Comparison of ENCODE assay signal across 1 cellular context in the genomic region with DNA sequence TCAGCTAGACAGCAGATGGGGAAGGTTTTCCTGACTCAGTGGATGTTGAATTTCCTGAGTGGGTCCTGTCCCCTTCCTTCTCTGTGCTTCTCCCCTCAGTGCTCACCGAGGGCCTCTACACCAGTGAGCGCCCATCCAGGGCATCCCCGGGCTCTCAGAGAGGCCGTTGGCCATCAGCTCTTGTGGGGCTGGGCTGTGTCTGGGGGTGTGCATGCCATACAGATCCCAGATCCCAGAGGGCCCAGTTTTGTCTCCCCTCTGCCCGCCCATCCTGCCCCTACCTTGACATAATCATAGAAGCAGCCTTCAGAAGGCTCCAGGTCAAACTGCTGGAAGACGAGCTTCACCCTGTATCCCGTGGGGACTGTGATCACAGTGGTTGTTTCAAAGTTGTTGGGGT.
TF ChIP-seq lines count a peak whose summit lies in the region.

No MANE protein-coding gene starts in this region.

TF ChIP-seq in HepG2, 621 proteins besides CTCF, POLR2A, EP300 and RAD21:
- TF ChIP-seq CBFB (CRISPR knock-in tag; IDR thresholded peaks at IDR 0.05) (no peak), ZNF12 (CRISPR knock-in tag; IDR thresholded peaks at IDR 0.05) (no peak), RFXAP (CRISPR knock-in tag; IDR thresholded peaks at IDR 0.05; ENCODE audit: borderline replicate concordance) (no peak), HNRNPK (IDR thresholded peaks at IDR 0.05; ENCODE audit: low read depth, low read length, poor library complexity, severe bottlenecking) (no peak), RBM22 (optimal IDR thresholded peaks at IDR 0.05; ENCODE audit: low read length) (no peak), ZNF557 (CRISPR knock-in tag; IDR thresholded peaks at IDR 0.05) (no peak), ZNF530 (CRISPR knock-in tag; IDR thresholded peaks at IDR 0.05; ENCODE audit: low read depth) (no peak), ZNF143 (CRISPR knock-in tag; IDR thresholded peaks at IDR 0.05) (no peak), MEIS2 (CRISPR knock-in tag; IDR thresholded peaks at IDR 0.05) (no peak), ZNF629 (CRISPR knock-in tag; conservative IDR thresholded peaks at IDR 0.05) (no peak), NFYB (CRISPR knock-in tag; IDR thresholded peaks at IDR 0.05) (no peak), ZBTB25 (CRISPR knock-in tag; IDR thresholded peaks at IDR 0.05) (no peak), RARG (CRISPR knock-in tag; IDR thresholded peaks at IDR 0.05; ENCODE audit: low read depth) (no peak), MATR3 (CRISPR knock-in tag; IDR thresholded peaks at IDR 0.05) (no peak), MAF1 (CRISPR knock-in tag; IDR thresholded peaks at IDR 0.05; ENCODE audit: borderline replicate concordance) (no peak), ARNT2 (CRISPR knock-in tag; IDR thresholded peaks at IDR 0.05; ENCODE audit: low read depth) (no peak)
- TF ChIP-seq, protein P1, sequence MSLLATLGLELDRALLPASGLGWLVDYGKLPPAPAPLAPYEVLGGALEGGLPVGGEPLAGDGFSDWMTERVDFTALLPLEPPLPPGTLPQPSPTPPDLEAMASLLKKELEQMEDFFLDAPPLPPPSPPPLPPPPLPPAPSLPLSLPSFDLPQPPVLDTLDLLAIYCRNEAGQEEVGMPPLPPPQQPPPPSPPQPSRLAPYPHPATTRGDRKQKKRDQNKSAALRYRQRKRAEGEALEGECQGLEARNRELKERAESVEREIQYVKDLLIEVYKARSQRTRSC (CRISPR knock-in tag; IDR thresholded peaks at IDR 0.05; ENCODE audit: low read depth), result no peak
- TF ChIP-seq, protein P2, sequence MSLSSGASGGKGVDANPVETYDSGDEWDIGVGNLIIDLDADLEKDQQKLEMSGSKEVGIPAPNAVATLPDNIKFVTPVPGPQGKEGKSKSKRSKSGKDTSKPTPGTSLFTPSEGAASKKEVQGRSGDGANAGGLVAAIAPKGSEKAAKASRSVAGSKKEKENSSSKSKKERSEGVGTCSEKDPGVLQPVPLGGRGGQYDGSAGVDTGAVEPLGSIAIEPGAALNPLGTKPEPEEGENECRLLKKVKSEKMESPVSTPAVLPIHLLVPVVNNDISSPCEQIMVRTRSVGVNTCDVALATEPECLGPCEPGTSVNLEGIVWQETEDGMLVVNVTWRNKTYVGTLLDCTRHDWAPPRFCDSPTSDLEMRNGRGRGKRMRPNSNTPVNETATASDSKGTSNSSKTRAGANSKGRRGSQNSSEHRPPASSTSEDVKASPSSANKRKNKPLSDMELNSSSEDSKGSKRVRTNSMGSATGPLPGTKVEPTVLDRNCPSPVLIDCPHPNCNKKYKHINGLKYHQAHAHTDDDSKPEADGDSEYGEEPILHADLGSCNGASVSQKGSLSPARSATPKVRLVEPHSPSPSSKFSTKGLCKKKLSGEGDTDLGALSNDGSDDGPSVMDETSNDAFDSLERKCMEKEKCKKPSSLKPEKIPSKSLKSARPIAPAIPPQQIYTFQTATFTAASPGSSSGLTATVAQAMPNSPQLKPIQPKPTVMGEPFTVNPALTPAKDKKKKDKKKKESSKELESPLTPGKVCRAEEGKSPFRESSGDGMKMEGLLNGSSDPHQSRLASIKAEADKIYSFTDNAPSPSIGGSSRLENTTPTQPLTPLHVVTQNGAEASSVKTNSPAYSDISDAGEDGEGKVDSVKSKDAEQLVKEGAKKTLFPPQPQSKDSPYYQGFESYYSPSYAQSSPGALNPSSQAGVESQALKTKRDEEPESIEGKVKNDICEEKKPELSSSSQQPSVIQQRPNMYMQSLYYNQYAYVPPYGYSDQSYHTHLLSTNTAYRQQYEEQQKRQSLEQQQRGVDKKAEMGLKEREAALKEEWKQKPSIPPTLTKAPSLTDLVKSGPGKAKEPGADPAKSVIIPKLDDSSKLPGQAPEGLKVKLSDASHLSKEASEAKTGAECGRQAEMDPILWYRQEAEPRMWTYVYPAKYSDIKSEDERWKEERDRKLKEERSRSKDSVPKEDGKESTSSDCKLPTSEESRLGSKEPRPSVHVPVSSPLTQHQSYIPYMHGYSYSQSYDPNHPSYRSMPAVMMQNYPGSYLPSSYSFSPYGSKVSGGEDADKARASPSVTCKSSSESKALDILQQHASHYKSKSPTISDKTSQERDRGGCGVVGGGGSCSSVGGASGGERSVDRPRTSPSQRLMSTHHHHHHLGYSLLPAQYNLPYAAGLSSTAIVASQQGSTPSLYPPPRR (CRISPR knock-in tag; IDR thresholded peaks at IDR 0.05; ENCODE audit: borderline replicate concordance), result no peak
- TF ChIP-seq, protein P3, sequence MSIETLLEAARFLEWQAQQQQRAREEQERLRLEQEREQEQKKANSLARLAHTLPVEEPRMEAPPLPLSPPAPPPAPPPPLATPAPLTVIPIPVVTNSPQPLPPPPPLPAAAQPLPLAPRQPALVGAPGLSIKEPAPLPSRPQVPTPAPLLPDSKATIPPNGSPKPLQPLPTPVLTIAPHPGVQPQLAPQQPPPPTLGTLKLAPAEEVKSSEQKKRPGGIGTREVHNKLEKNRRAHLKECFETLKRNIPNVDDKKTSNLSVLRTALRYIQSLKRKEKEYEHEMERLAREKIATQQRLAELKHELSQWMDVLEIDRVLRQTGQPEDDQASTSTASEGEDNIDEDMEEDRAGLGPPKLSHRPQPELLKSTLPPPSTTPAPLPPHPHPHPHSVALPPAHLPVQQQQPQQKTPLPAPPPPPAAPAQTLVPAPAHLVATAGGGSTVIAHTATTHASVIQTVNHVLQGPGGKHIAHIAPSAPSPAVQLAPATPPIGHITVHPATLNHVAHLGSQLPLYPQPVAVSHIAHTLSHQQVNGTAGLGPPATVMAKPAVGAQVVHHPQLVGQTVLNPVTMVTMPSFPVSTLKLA (IDR thresholded peaks at IDR 0.05), result no peak
- TF ChIP-seq, protein P4, sequence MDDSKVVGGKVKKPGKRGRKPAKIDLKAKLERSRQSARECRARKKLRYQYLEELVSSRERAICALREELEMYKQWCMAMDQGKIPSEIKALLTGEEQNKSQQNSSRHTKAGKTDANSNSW (CRISPR knock-in tag; IDR thresholded peaks at IDR 0.05; ENCODE audit: borderline replicate concordance), result no peak
